In the genomic region with DNA sequence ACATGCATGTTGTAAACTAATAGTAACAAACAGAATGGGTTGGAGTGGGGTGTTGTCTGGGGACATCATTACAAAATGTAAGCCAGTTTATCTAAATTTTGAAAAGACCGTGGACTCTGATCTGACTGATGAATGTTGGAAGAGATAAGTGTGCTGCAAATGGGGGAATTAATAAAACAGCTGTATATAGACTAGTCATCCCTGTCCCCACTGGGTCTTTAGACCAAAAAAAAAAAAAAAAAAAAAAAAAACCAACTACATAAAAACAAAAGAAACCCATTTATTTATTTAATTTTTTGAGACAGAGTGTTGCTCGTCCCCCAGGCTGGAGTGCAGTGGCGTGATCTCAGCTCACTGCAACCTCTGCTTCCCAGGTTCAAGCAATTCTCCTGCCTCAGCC, we compare ENCODE assay signal across 13 cellular contexts. TPM values are rescaled to one million over a fixed set of nuclear protein-coding genes. Genes with fewer than 3 reads are reported as not detected.
DNase-seq lines count a peak whose midpoint lies in the region; ATAC-seq and TF ChIP-seq lines count a peak whose summit lies in the region.
"Had no signal": no experiment of that assay in that cellular context is flagged by ENCODE, and none has a peak within 500 bp of the region (broad histone marks: within the 10 kb centered on the region; RNA-seq: fewer than 3 reads in every experiment).

No MANE protein-coding gene starts in this region.

- peak overlapping the region; percentile 13 for H3K27ac Mint-ChIP-seq in stimulated activated naive CD8-positive, alpha-beta T cell treated with anti-CD3 and anti-CD28 coated beads, Interleukin-15, Interleukin-2, amounts not matched to agents 100 ng/mL and 50 ng/mL, for 24 hours
- H3K27ac Mint-ChIP-seq in T-helper 17 cell (peak overlapping the region; percentile 91), WTC11 (no peak overlapping the region)
- H3K27ac Mint-ChIP-seq in effector memory CD8-positive, alpha-beta T cell, result peak overlapping the region; percentile 1 to 90

- no peak for ATAC-seq in stimulated activated naive CD8-positive, alpha-beta T cell treated with anti-CD3 and anti-CD28 coated beads, Interleukin-15, Interleukin-2, amounts not matched to agents 100 U/mL and 50 U/mL, for 24 hours
- ATAC-seq in T-helper 17 cell (no peak), GM21737 (IDR thresholded peaks at IDR 0.05; ENCODE audit: unreplicated experiment) (no peak), WTC11 (no peak), HG03521 (IDR thresholded peaks at IDR 0.05; ENCODE audit: unreplicated experiment) (no peak)
- no peak for ATAC-seq in effector memory CD8-positive, alpha-beta T cell (replicated peaks)

- no peak overlapping the region for H3K4me3 Mint-ChIP-seq in stimulated activated naive CD8-positive, alpha-beta T cell treated with anti-CD3 and anti-CD28 coated beads, Interleukin-15, Interleukin-2, amounts not matched to agents 100 ng/mL and 50 ng/mL, for 24 hours
- H3K4me3 Mint-ChIP-seq in T-helper 17 cell (no peak overlapping the region), WTC11 (no peak overlapping the region)
- no peak overlapping the region for H3K4me3 Mint-ChIP-seq in effector memory CD8-positive, alpha-beta T cell

- peaks cover 61% of the 10 kb centered on the region for H3K36me3 Mint-ChIP-seq in stimulated activated naive CD8-positive, alpha-beta T cell treated with anti-CD3 and anti-CD28 coated beads, Interleukin-15, Interleukin-2, amounts not matched to agents 100 ng/mL and 50 ng/mL, for 24 hours (ENCODE audit: low read depth)
- H3K36me3 Mint-ChIP-seq in T-helper 17 cell (ENCODE audit: low read depth), result peaks cover 2% of the 10 kb centered on the region
- H3K36me3 Mint-ChIP-seq in effector memory CD8-positive, alpha-beta T cell (ENCODE audit: insufficient read depth), result peaks cover 55% of the 10 kb centered on the region
- peaks cover 39% of the 10 kb centered on the region for H3K36me3 Mint-ChIP-seq in WTC11

- H3K4me1 Mint-ChIP-seq in stimulated activated naive CD8-positive, alpha-beta T cell treated with anti-CD3 and anti-CD28 coated beads, Interleukin-15, Interleukin-2, amounts not matched to agents 100 ng/mL and 50 ng/mL, for 24 hours (ENCODE audit: low read depth), result peaks cover 48% of the 10 kb centered on the region
- H3K4me1 Mint-ChIP-seq in T-helper 17 cell (peaks cover 16% of the 10 kb centered on the region), WTC11 (no peaks in the 10 kb centered on the region)
- H3K4me1 Mint-ChIP-seq in effector memory CD8-positive, alpha-beta T cell (ENCODE audit: low read depth in 2 of 2), result peaks cover 14 to 28% of the 10 kb centered on the region in 2 donors

- POLR2A ChIA-PET in WTC11 (lab: Charles Lee), result no interaction called here

- no peaks in the 10 kb centered on the region for H3K9me3 ChIP-seq in T-helper 17 cell (ENCODE audit: control insufficient read depth, low read length, poor library complexity, severe bottlenecking)

- H3K27me3 Mint-ChIP-seq in stimulated activated naive CD8-positive, alpha-beta T cell treated with anti-CD3 and anti-CD28 coated beads, Interleukin-15, Interleukin-2, amounts not matched to agents 100 ng/mL and 50 ng/mL, for 24 hours, result no peaks in the 10 kb centered on the region
- H3K27me3 Mint-ChIP-seq in T-helper 17 cell, result no peaks in the 10 kb centered on the region
- H3K27me3 Mint-ChIP-seq in effector memory CD8-positive, alpha-beta T cell, result no peaks in the 10 kb centered on the region
- no peaks in the 10 kb centered on the region for H3K27me3 Mint-ChIP-seq in WTC11 (ENCODE audit: low read depth)

- H3K9me3 Mint-ChIP-seq in stimulated activated naive CD8-positive, alpha-beta T cell treated with anti-CD3 and anti-CD28 coated beads, Interleukin-15, Interleukin-2, amounts not matched to agents 100 ng/mL and 50 ng/mL, for 24 hours, result no peaks in the 10 kb centered on the region
- no peaks in the 10 kb centered on the region for H3K9me3 Mint-ChIP-seq in effector memory CD8-positive, alpha-beta T cell
- H3K9me3 Mint-ChIP-seq in WTC11, result no peaks in the 10 kb centered on the region

- no peak for TF ChIP-seq CTCF in WTC11 (IDR thresholded peaks at IDR 0.05)

- CTCF ChIA-PET in WTC11 (lab: Charles Lee), result interaction anchor here (0.7 to 2.0 kb wide), 2 partner anchors 44 to 199 kb away, joined by 3 to 5 read pairs; no protein-coding TSS in a partner anchor

- DNase-seq in stimulated activated naive CD8-positive, alpha-beta T cell treated with anti-CD3 and anti-CD28 coated beads, Interleukin-15, Interleukin-2, amounts not matched to agents 100 U/mL and 50 U/mL, for 24 hours, result no peak
- no peak for DNase-seq in T-helper 17 cell
- DNase-seq in effector memory CD8-positive, alpha-beta T cell, result no peak
- DNase-seq in WTC11 (ENCODE audit: low spot score), result no peak
- DNase-seq: GF-D8, KBM-7, NCI-H1048, NCI-H1694, NCI-H69, PC-9 had no signal

TF ChIP-seq in WTC11, 78 proteins besides CTCF, POLR2A, EP300 and RAD21:
- TF ChIP-seq STAT6 (CRISPR knock-in tag; conservative IDR thresholded peaks at IDR 0.05; ENCODE audit: low read depth) (no peak), ZNF138 (CRISPR knock-in tag; conservative IDR thresholded peaks at IDR 0.05) (no peak), ZNF317 (CRISPR knock-in tag; IDR thresholded peaks at IDR 0.05; ENCODE audit: borderline replicate concordance, low read depth) (no peak), PREB (CRISPR knock-in tag; IDR thresholded peaks at IDR 0.05; ENCODE audit: borderline replicate concordance) (no peak), IRF1 (CRISPR knock-in tag; IDR thresholded peaks at IDR 0.05) (no peak), SOX15 (CRISPR knock-in tag; IDR thresholded peaks at IDR 0.05) (no peak), ZNF121 (CRISPR knock-in tag; IDR thresholded peaks at IDR 0.05) (no peak)
- TF ChIP-seq, protein P1, sequence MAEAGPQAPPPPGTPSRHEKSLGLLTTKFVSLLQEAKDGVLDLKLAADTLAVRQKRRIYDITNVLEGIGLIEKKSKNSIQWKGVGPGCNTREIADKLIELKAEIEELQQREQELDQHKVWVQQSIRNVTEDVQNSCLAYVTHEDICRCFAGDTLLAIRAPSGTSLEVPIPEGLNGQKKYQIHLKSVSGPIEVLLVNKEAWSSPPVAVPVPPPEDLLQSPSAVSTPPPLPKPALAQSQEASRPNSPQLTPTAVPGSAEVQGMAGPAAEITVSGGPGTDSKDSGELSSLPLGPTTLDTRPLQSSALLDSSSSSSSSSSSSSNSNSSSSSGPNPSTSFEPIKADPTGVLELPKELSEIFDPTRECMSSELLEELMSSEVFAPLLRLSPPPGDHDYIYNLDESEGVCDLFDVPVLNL (CRISPR knock-in tag; IDR thresholded peaks at IDR 0.05; ENCODE audit: borderline replicate concordance, low read depth), result no peak

RNA-seq across cellular contexts. Expression of gene ARIH2, which starts 20.0 kb away (rescaled TPM):
- total RNA-seq in T-helper 17 cell, result 100 to 1,000 TPM; 166 to 201 TPM
- 86.2 to 134 TPM (median 95.1 TPM) in 3 replicates for total RNA-seq in WTC11 (2021)

RNA-seq across cellular contexts. Expression of gene SLC25A20, which starts 40.0 kb away (rescaled TPM):
- total RNA-seq in T-helper 17 cell, result 10 to 100 TPM in 1 of 2 donors, 1 to 10 TPM in 1; 6.9 to 14.5 TPM
- total RNA-seq in WTC11 (2021), result 3.9 to 6.3 TPM (median 4.9 TPM) in 3 replicates

RNA-seq across cellular contexts. Expression of gene P4HTM, which starts 51.4 kb away (rescaled TPM):
- 10 to 100 TPM; 37.8 to 43.2 TPM for total RNA-seq in T-helper 17 cell
- total RNA-seq in WTC11 (2021), result 21.9 to 28.8 TPM (median 28.2 TPM) in 3 replicates
